In genomic region chr17:19492140-19492539, GRCh38 we compare ENCODE assay signal across 1 cellular context.
TF ChIP-seq lines count a peak whose summit lies in the region.

No MANE protein-coding gene starts in this region.

TF ChIP-seq in GM23338, 12 proteins besides CTCF, POLR2A, EP300 and RAD21 (continued from another document):
- TF ChIP-seq ZNF462 (CRISPR knock-in tag; IDR thresholded peaks at IDR 0.05) = no peak
